In genomic region chr10:55091691-55092328, GRCh38 we compare ENCODE assay signal across 8 cellular contexts.
DNase-seq lines count a peak whose midpoint lies in the region; ATAC-seq and TF ChIP-seq lines count a peak whose summit lies in the region.

No MANE protein-coding gene starts in this region.

- ATAC-seq in HG03521 (IDR thresholded peaks at IDR 0.05; ENCODE audit: unreplicated experiment), result no peak

- peak; percentile 4 for DNase-seq in SKM-1 treated with dmso at 0.1 percent for 144 hours (lab: John Stamatoyannopoulos, UW; ENCODE audit: unreplicated experiment)
- DNase-seq in SKM-1 (lab: John Stamatoyannopoulos, UW; ENCODE audit: unreplicated experiment), result no peak
- peak; percentile 15 for DNase-seq in epidermal melanocyte (ENCODE audit: insufficient read length, low spot score)
- peak; percentile 52 for DNase-seq in superior temporal gyrus (ENCODE audit: extremely low spot score)
- DNase-seq in activated effector memory CD4-positive, alpha-beta T cell treated with anti-CD3 and anti-CD28 coated beads, Interleukin-2, amount 50 U/mL, for 16 hours, result no peak
- no peak for DNase-seq in activated CD4-positive, alpha-beta memory T cell treated with anti-CD3 and anti-CD28 coated beads for 36 hours

- CTCF ChIA-PET in activated CD4-positive, alpha-beta memory T cell treated with anti-CD3 and anti-CD28 coated beads for 36 hours (lab: Charles Lee), result no interaction called here

- H3K36me3 Mint-ChIP-seq in activated CD4-positive, alpha-beta memory T cell treated with anti-CD3 and anti-CD28 coated beads for 36 hours, result no peaks in the 10 kb centered on the region

- H3K4me1 Mint-ChIP-seq in activated CD4-positive, alpha-beta memory T cell treated with anti-CD3 and anti-CD28 coated beads for 36 hours (ENCODE audit: low read depth), result no peaks in the 10 kb centered on the region

- no peaks in the 10 kb centered on the region for H3K9me3 Mint-ChIP-seq in activated CD4-positive, alpha-beta memory T cell treated with anti-CD3 and anti-CD28 coated beads for 36 hours

- no peaks in the 10 kb centered on the region for H3K27me3 Mint-ChIP-seq in activated CD4-positive, alpha-beta memory T cell treated with anti-CD3 and anti-CD28 coated beads for 36 hours

- no peak overlapping the region for H3K4me3 Mint-ChIP-seq in activated CD4-positive, alpha-beta memory T cell treated with anti-CD3 and anti-CD28 coated beads for 36 hours

- H3K27ac Mint-ChIP-seq in activated CD4-positive, alpha-beta memory T cell treated with anti-CD3 and anti-CD28 coated beads for 36 hours, result no peak overlapping the region

- POLR2A ChIA-PET in activated CD4-positive, alpha-beta memory T cell treated with anti-CD3 and anti-CD28 coated beads for 36 hours (lab: Charles Lee), result no interaction called here

- intact Hi-C loops in activated CD4-positive, alpha-beta memory T cell treated with anti-CD3 and anti-CD28 coated beads for 36 hours (cut with micrococcal nuclease), result no loop called here

- TF ChIP-seq CTCF in LNCAP (IDR thresholded peaks at IDR 0.05), result peak; percentile 83

Comparison
In these comparisons a context has a peak if more than half of its experiments do, and no peak if none do; other contexts are left out.
1. DNase-seq: peak in SKM-1 treated with dmso at 0.1 percent for 144 hours (single experiment), epidermal melanocyte (single experiment) and superior temporal gyrus (single experiment); none in SKM-1 (single experiment), activated effector memory CD4-positive, alpha-beta T cell treated with anti-CD3 and anti-CD28 coated beads, Interleukin-2, amount 50 U/mL, for 16 hours (single experiment) and activated CD4-positive, alpha-beta memory T cell treated with anti-CD3 and anti-CD28 coated beads for 36 hours (single experiment).